ENCODE assay signal across 18 cellular contexts in the genomic region with DNA sequence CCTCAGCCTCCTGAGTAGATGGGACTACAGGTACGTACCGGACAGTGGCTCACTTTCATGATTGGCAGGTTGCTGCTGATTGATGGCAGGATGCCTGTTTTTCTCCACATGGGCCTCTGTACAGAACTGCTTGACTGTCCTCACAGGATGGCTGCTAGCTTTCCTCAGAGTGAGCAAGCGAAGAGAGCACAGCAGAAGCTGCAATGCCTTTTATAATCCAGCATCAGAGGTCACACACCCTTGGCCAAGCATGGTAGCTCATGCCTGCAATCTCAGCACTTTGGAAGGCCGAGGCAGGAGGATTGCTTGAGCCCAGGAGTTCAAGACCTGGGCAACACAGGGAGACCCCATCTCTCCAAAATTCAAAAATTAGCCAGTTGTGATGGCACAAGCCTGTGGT. TPM values are rescaled to one million over a fixed set of nuclear protein-coding genes. Genes with fewer than 3 reads are reported as not detected.
A peak's percentile ranks its signal among the peaks of the same experiment; 100 is the strongest.
DNase-seq lines count a peak whose midpoint lies in the region; ATAC-seq, FAIRE-seq and TF ChIP-seq lines count a peak whose summit lies in the region.
"Had no signal": no experiment of that assay in that cellular context is flagged by ENCODE, and none has a peak within 500 bp of the region (broad histone marks: within the 10 kb centered on the region; RNA-seq: fewer than 3 reads in every experiment).

No MANE protein-coding gene starts in this region.

- H3K4me3 Mint-ChIP-seq in activated naive CD4-positive, alpha-beta T cell treated with anti-CD3 and anti-CD28 coated beads for 36 hours = no peak overlapping the region
- H3K4me3 Mint-ChIP-seq: CD4-positive, CD25-positive, alpha-beta regulatory T cell; IgD-negative memory B cell had no signal

- no peak for ATAC-seq in activated naive CD4-positive, alpha-beta T cell treated with anti-CD3 and anti-CD28 coated beads, Interleukin-2, amount 50 U/mL, for 72 hours
- ATAC-seq in Panc1 (peak; percentile 75), GM21786 (IDR thresholded peaks at IDR 0.05; ENCODE audit: unreplicated experiment) (no peak)
- ATAC-seq: HCT116 had no signal

- TF ChIP-seq EP300 in H1 (IDR thresholded peaks at IDR 0.05; ENCODE audit: borderline replicate concordance in 1 of 2, low read depth in 2 of 2, low read length in 2 of 2) = no peak

- H3K14ac ChIP-seq in H1 (ENCODE audit: insufficient read length) = no peak overlapping the region

- H3K4me2 ChIP-seq in H1 (ENCODE audit: insufficient read depth in 1 of 2, low read depth in 2 of 2, low read length in 2 of 2) (no peak overlapping the region), mesendoderm (ENCODE audit: low read length) (no peak overlapping the region)

- TF ChIP-seq POLR2A in H1 (IDR thresholded peaks at IDR 0.05; ENCODE audit: control extremely low read depth in 1 of 2, low read depth in 2 of 2, low read length in 2 of 2) = no peak

- H3K27me3 ChIP-seq in Panc1 (ENCODE audit: control insufficient read depth, insufficient read depth, low read length) = no peaks in the 10 kb centered on the region
- no peaks in the 10 kb centered on the region for H3K27me3 ChIP-seq in H1 (replicated peaks in 1 of 4; ENCODE audit: control insufficient read depth in 3 of 4, extremely low read depth in 1 of 4, insufficient read depth in 3 of 4, low read length in 3 of 4)
- no peaks in the 10 kb centered on the region for H3K27me3 ChIP-seq in mesendoderm (ENCODE audit: insufficient read depth, low read length, poor library complexity)

- H3K4ac ChIP-seq in H1 (replicated peaks; ENCODE audit: insufficient read length, low read depth, low read length) = no peak overlapping the region
- no peak overlapping the region for H3K4ac ChIP-seq in mesendoderm (ENCODE audit: low read depth, low read length)

- POLR2A ChIA-PET in Panc1 (lab: Charles Lee) = no interaction called here
- POLR2A ChIA-PET in H1 (lab: Charles Lee; ENCODE audit: partially characterized antibody) = no interaction called here

- H3K79me1 ChIP-seq in H1 (ENCODE audit: low read depth, low read length) (no peaks in the 10 kb centered on the region), mesendoderm (ENCODE audit: low read length) (no peaks in the 10 kb centered on the region)

- H3K18ac ChIP-seq in H1 (ENCODE audit: extremely low read depth, low read length) (no peak overlapping the region; the same call in 1 of the 2 replicates), mesendoderm (ENCODE audit: low read length) (no peak overlapping the region)

- H3K27ac ChIP-seq in Panc1 (ENCODE audit: low read length) (no peak overlapping the region), H1 (ENCODE audit: low read depth, low read length) (no peak overlapping the region), mesendoderm (ENCODE audit: low read depth, low read length) (no peak overlapping the region)
- H3K27ac ChIP-seq: RWPE1 had no signal

- no TSS peak for BruUV-seq in Panc1 (replicated peaks; lab: Mats Ljungman, UMichigan)

- H2AK5ac ChIP-seq in H1 (ENCODE audit: low read depth, low read length) = no peak overlapping the region
- H2AK5ac ChIP-seq in mesendoderm (ENCODE audit: low read length) = no peak overlapping the region

- no peak overlapping the region for H2BK15ac ChIP-seq in H1 (ENCODE audit: low read length)
- H2BK15ac ChIP-seq in mesendoderm (replicated peaks; ENCODE audit: low read depth) = no peak overlapping the region

- WGBS in H1 (ENCODE audit: extremely low coverage in 1 of 2, insufficient coverage in 1 of 2, insufficient read length in 1 of 2, insufficient replicate concordance in 2 of 2, low coverage in 1 of 2, low lambda C conversion rate in 2 of 2, missing lambda C conversion rate in 1 of 2), 2 experiments = 67% methylated on average over 4 of the region's 4 CpGs; no CpG with 5 or more reads in 1 of the 2 experiments
- WGBS in mesendoderm (ENCODE audit: extremely low coverage, insufficient coverage, low lambda C conversion rate) = no CpG with 5 or more reads among the region's 4 CpGs

- TF ChIP-seq CTCF in Panc1 (IDR thresholded peaks at IDR 0.05) (no peak), H1 (IDR thresholded peaks at IDR 0.05; ENCODE audit: control extremely low read depth in 1 of 3, insufficient read depth in 1 of 3, low read depth in 1 of 3, low read length in 3 of 3) (no peak)

- H3K79me2 ChIP-seq in H1 (ENCODE audit: control insufficient read depth in 1 of 2, insufficient read depth in 2 of 2, low read length in 2 of 2) = no peaks in the 10 kb centered on the region
- no peaks in the 10 kb centered on the region for H3K79me2 ChIP-seq in mesendoderm (ENCODE audit: control insufficient read depth, insufficient read depth, low read length)

- H3K36me3 Mint-ChIP-seq in activated naive CD4-positive, alpha-beta T cell treated with anti-CD3 and anti-CD28 coated beads, Interleukin-2, amount 50 U/mL, for 72 hours = no peaks in the 10 kb centered on the region
- no peaks in the 10 kb centered on the region for H3K36me3 Mint-ChIP-seq in activated naive CD4-positive, alpha-beta T cell treated with anti-CD3 and anti-CD28 coated beads for 36 hours (ENCODE audit: low read depth)
- H3K36me3 Mint-ChIP-seq: CD4-positive, CD25-positive, alpha-beta regulatory T cell; IgD-negative memory B cell had no signal

- H3K27me3 Mint-ChIP-seq in activated naive CD4-positive, alpha-beta T cell treated with anti-CD3 and anti-CD28 coated beads for 36 hours (ENCODE audit: low read depth) = no peaks in the 10 kb centered on the region
- H3K27me3 Mint-ChIP-seq: CD4-positive, CD25-positive, alpha-beta regulatory T cell; IgD-negative memory B cell had no signal

- intact Hi-C loops in activated naive CD4-positive, alpha-beta T cell treated with anti-CD3 and anti-CD28 coated beads for 36 hours (cut with micrococcal nuclease) = no loop called here
- intact Hi-C loops in Panc1 (cut with micrococcal nuclease; ENCODE audit: unreplicated experiment) = no loop called here

- no peak overlapping the region for H4K91ac ChIP-seq in H1 (replicated peaks; ENCODE audit: insufficient read length, low read length)

- DNase-seq in activated naive CD4-positive, alpha-beta T cell treated with anti-CD3 and anti-CD28 coated beads, Interleukin-2, amount 50 U/mL, for 72 hours (ENCODE audit: low spot score in 2 of 2) = no peak
- no peak for DNase-seq in activated naive CD4-positive, alpha-beta T cell treated with anti-CD3 and anti-CD28 coated beads for 36 hours
- no peak for DNase-seq in Panc1 (ENCODE audit: low read depth, low spot score)
- DNase-seq in H1 (ENCODE audit: low read depth in 1 of 2, low spot score in 2 of 2) = peak in 1 of 2 experiments; percentile 32
- no peak for DNase-seq in T-helper 9 cell
- no peak for DNase-seq in mesendoderm
- DNase-seq: Calu3; CD4-positive, CD25-positive, alpha-beta regulatory T cell; NCI-H1105 treated with DMSO at 0.1 percent for 48 hours; NCI-H1694 treated with DMSO at 0.1 percent for 48 hours; NCI-H226; NCI-H526 treated with DMSO at 0.1 percent for 48 hours; OCI-M1 had no signal

- H3K9me3 Mint-ChIP-seq in activated naive CD4-positive, alpha-beta T cell treated with anti-CD3 and anti-CD28 coated beads, Interleukin-2, amount 50 U/mL, for 72 hours = peaks cover 0 to under 1% of the 10 kb centered on the region in 2 donors
- H3K9me3 Mint-ChIP-seq in activated naive CD4-positive, alpha-beta T cell treated with anti-CD3 and anti-CD28 coated beads for 36 hours = no peaks in the 10 kb centered on the region
- H3K9me3 Mint-ChIP-seq: CD4-positive, CD25-positive, alpha-beta regulatory T cell; IgD-negative memory B cell had no signal

- H3K56ac ChIP-seq in H1 (replicated peaks; ENCODE audit: insufficient read length, low read depth, low read length) (no peak overlapping the region), mesendoderm (ENCODE audit: low read length) (no peak overlapping the region)

- H3K27ac Mint-ChIP-seq in activated naive CD4-positive, alpha-beta T cell treated with anti-CD3 and anti-CD28 coated beads, Interleukin-2, amount 50 U/mL, for 72 hours = peak overlapping the region; percentile 25 to 79
- H3K27ac Mint-ChIP-seq in activated naive CD4-positive, alpha-beta T cell treated with anti-CD3 and anti-CD28 coated beads for 36 hours = no peak overlapping the region

- FAIRE-seq in H1 (lab: Jason Lieb, UNC) = no peak
- FAIRE-seq: A204.1 had no signal

- 0 out of 2 replicates have a peak overlapping the region, but pooled peaks have one; percentile 33 for H2AFZ ChIP-seq in H1 (ENCODE audit: low read length)

- H4K5ac ChIP-seq in H1 (ENCODE audit: insufficient read length, low read depth, low read length) = no peak overlapping the region
- H4K5ac ChIP-seq in mesendoderm (ENCODE audit: low read length) = no peak overlapping the region

- no peak overlapping the region for H3K23ac ChIP-seq in H1 (ENCODE audit: insufficient read length)
- no peak overlapping the region for H3K23ac ChIP-seq in mesendoderm (ENCODE audit: low read length)

- in situ Hi-C loops in Panc1 (cut with HindIII; ENCODE audit: low pct_unique_long_range_greater_than_20kb, low sequenced_read_pairs) = no loop called here

- 0 out of 2 replicates have a peak, but pooled peaks cover 1% of the 10 kb centered on the region for H3K23me2 ChIP-seq in H1 (ENCODE audit: low read depth, low read length)

- H2BK120ac ChIP-seq in H1 (replicated peaks; ENCODE audit: low read depth, low read length) = no peak overlapping the region
- no peak overlapping the region for H2BK120ac ChIP-seq in mesendoderm (ENCODE audit: low read depth, low read length)

- no peak overlapping the region for H2BK5ac ChIP-seq in H1 (ENCODE audit: low read depth, low read length)
- no peak overlapping the region for H2BK5ac ChIP-seq in mesendoderm (ENCODE audit: low read length)

- no peak for TF ChIP-seq RAD21 in H1 (IDR thresholded peaks at IDR 0.05 in 1 of 2, conservative IDR thresholded peaks at IDR 0.05 in 1 of 2; ENCODE audit: low read depth in 2 of 2, low read length in 2 of 2)

- H3K9ac ChIP-seq in H1 (replicated peaks in 1 of 4; ENCODE audit: extremely low read depth in 1 of 4, low read depth in 3 of 4, low read length in 3 of 4) = no peak overlapping the region
- no peak overlapping the region for H3K9ac ChIP-seq in mesendoderm (ENCODE audit: low read length)

- CTCF ChIA-PET in activated naive CD4-positive, alpha-beta T cell treated with anti-CD3 and anti-CD28 coated beads for 36 hours (lab: Charles Lee) = interaction anchor here (0.6 kb wide), 1 partner anchor 33 kb away, joined by 3 read pairs; no protein-coding TSS in a partner anchor
- CTCF ChIA-PET in Panc1 (lab: Charles Lee) (no interaction called here), H1 (lab: Charles Lee; ENCODE audit: partially characterized antibody) (interaction anchor here (2.3 kb wide), 1 partner anchor 61 kb away, joined by 12 read pairs; no protein-coding TSS in a partner anchor)

- no peaks in the 10 kb centered on the region for H3K9me3 ChIP-seq in Panc1 (ENCODE audit: control insufficient read depth, insufficient read depth, low read depth, low read length)
- no peaks in the 10 kb centered on the region for H3K9me3 ChIP-seq in H1 (ENCODE audit: insufficient read depth in 2 of 2, low read depth in 1 of 2, low read length in 1 of 2)

- no peak overlapping the region for H2BK20ac ChIP-seq in H1 (ENCODE audit: low read length)

- no peaks in the 10 kb centered on the region for H4K20me1 ChIP-seq in H1 (replicated peaks in 1 of 2; ENCODE audit: control insufficient read depth in 1 of 2, insufficient read depth in 2 of 2, low read length in 2 of 2)

- peaks cover 17% of the 10 kb centered on the region for H3K4me1 Mint-ChIP-seq in activated naive CD4-positive, alpha-beta T cell treated with anti-CD3 and anti-CD28 coated beads for 36 hours (ENCODE audit: low read depth)

- peak overlapping the region; percentile 6; the same call in 1 of the 2 replicates for H4K8ac ChIP-seq in H1 (ENCODE audit: extremely low read depth, insufficient read depth, low read length)
- no peak overlapping the region for H4K8ac ChIP-seq in mesendoderm (ENCODE audit: low read depth, low read length)

- H3K4me3 ChIP-seq in Panc1 (ENCODE audit: low read depth in 2 of 2, low read length in 2 of 2) = no peak overlapping the region
- H3K4me3 ChIP-seq in H1 (ENCODE audit: extremely low read depth in 1 of 4, insufficient read depth in 2 of 4, low read depth in 3 of 4, low read length in 4 of 4) = no peak overlapping the region
- no peak overlapping the region for H3K4me3 ChIP-seq in mesendoderm (ENCODE audit: low read length)

- H3K36me3 ChIP-seq in Panc1 (ENCODE audit: control insufficient read depth, insufficient read depth, low read length) (no peaks in the 10 kb centered on the region), H1 (ENCODE audit: control insufficient read depth in 2 of 4, insufficient read depth in 4 of 4, low read length in 3 of 4) (no peaks in the 10 kb centered on the region), mesendoderm (ENCODE audit: control insufficient read depth, insufficient read depth, low read length) (no peaks in the 10 kb centered on the region)

- 0 out of 2 replicates have a peak overlapping the region, but pooled peaks have one; percentile 39 for H2BK12ac ChIP-seq in H1 (ENCODE audit: low read depth, low read length)

- H3K4me1 ChIP-seq in Panc1 (ENCODE audit: control insufficient read depth, insufficient read depth, low read length) (peaks cover 9% of the 10 kb centered on the region), H1 (replicated peaks in 1 of 4; ENCODE audit: control insufficient read depth in 3 of 4, insufficient read depth in 4 of 4, low read length in 3 of 4) (no peaks in the 10 kb centered on the region), mesendoderm (ENCODE audit: control insufficient read depth, low read depth, low read length) (no peaks in the 10 kb centered on the region)

RNA-seq across cellular contexts. Expression of a gene that starts 31.0 kb away (rescaled TPM):
- 100 to 1,000 TPM; 154 to 156 TPM for total RNA-seq in activated naive CD4-positive, alpha-beta T cell treated with anti-CD3 and anti-CD28 coated beads, Interleukin-2, amount 50 U/mL, for 72 hours
- total RNA-seq in activated naive CD4-positive, alpha-beta T cell treated with anti-CD3 and anti-CD28 coated beads for 36 hours = 100 to 1,000 TPM; 128 to 129 TPM
- total RNA-seq in Panc1 (2021; ENCODE audit: unreplicated experiment) = 63.2 TPM
- 51.1 TPM for polyA plus RNA-seq in Panc1 (2012; ENCODE audit: insufficient read length)
- total RNA-seq in H1 (2021; fragmentation: NEBNext Ultra II Directional; extraction: Animal tissue kit (Norgen Biotek cat#: 25700)) = 56.7 and 56.9 TPM in 2 replicates
- 17.2 and 20.8 TPM in 2 replicates for polyA plus RNA-seq in H1 (2011; rRNA removed)
- 21.3 TPM for polyA plus RNA-seq in H1 (2011; cell fraction: cytosol; rRNA removed)
- polyA plus RNA-seq in H1 (2011; cell fraction: nucleus; rRNA removed) = 18.2 TPM
- 24.0 to 30.3 TPM (median 25.4 TPM) in 4 replicates for polyA plus RNA-seq in H1 (2012, experiment 1 of 2)
- 13.2 TPM for polyA plus RNA-seq in H1 (2012, experiment 2 of 2)
- polyA plus RNA-seq in H1 (2013, experiment 1 of 2) = 31.5 TPM
- polyA plus RNA-seq in H1 (2013, experiment 2 of 2) = 32.3 TPM
- polyA minus RNA-seq in H1 (2011; rRNA and poly(A)+ RNA removed) = 17.7 and 21.3 TPM in 2 replicates
- polyA minus RNA-seq in H1 (2011; cell fraction: cytosol; rRNA and poly(A)+ RNA removed) = 14.9 TPM
- polyA minus RNA-seq in H1 (2011; cell fraction: nucleus; rRNA and poly(A)+ RNA removed) = 22.1 TPM
- polyA plus RNA-seq in mesendoderm (2013, experiment 1 of 2) = 42.5 TPM
- 41.9 TPM for polyA plus RNA-seq in mesendoderm (2013, experiment 2 of 2)
